Comparison of ENCODE assay signal across 8 cellular contexts in genomic region chr11:63635762-63636465, GRCh38. TPM values are rescaled to one million over a fixed set of nuclear protein-coding genes. Genes with fewer than 3 reads are reported as not detected.
A peak's percentile ranks its signal among the peaks of the same experiment; 100 is the strongest.
DNase-seq lines count a peak whose midpoint lies in the region; ATAC-seq and TF ChIP-seq lines count a peak whose summit lies in the region.

No MANE protein-coding gene starts in this region.

- H3K4me3 ChIP-seq in choroid plexus epithelial cell (ENCODE audit: low read depth, low read length) (no peak overlapping the region), liver (ENCODE audit: low read depth in 1 of 3, low read length in 3 of 3) (no peak overlapping the region)

- H3K27me3 ChIP-seq in liver (ENCODE audit: control insufficient read depth in 4 of 4, insufficient read depth in 4 of 4, low read length in 3 of 4): no peaks in the 10 kb centered on the region

- no peaks in the 10 kb centered on the region for H3K9me3 ChIP-seq in liver (ENCODE audit: control insufficient read depth in 4 of 4, low read length in 3 of 4)

- H3K4me1 ChIP-seq in liver (ENCODE audit: control insufficient read depth in 4 of 4, insufficient read depth in 4 of 4, low read length in 3 of 4): peaks cover 3 to 10% (median 6%) of the 10 kb centered on the region in 4 donors

- TF ChIP-seq CTCF in choroid plexus epithelial cell (conservative IDR thresholded peaks at IDR 0.05; ENCODE audit: low read depth, low read length) (peak; percentile 93), liver (IDR thresholded peaks at IDR 0.05; ENCODE audit: low read depth, low read length, missing input control) (peak; percentile 83)

- no peak overlapping the region for H3K27ac ChIP-seq in liver (ENCODE audit: low read depth in 1 of 2, low read length in 2 of 2)

- TF ChIP-seq RAD21 in liver (IDR thresholded peaks at IDR 0.05): peak; percentile 97 to 98

- H3K9ac ChIP-seq in liver (ENCODE audit: low read depth in 1 of 2, low read length in 2 of 2): no peak overlapping the region

- no peak for ATAC-seq in HG02588 (IDR thresholded peaks at IDR 0.05; ENCODE audit: unreplicated experiment)

- peaks cover 7 to 18% (median 10%) of the 10 kb centered on the region in 4 donors for H3K36me3 ChIP-seq in liver (ENCODE audit: control insufficient read depth in 4 of 4, insufficient read depth in 3 of 4, low read depth in 1 of 4, low read length in 3 of 4)

- DNase-seq in SIG-M5 treated with dmso at 0.1 percent for 504 hours (lab: John Stamatoyannopoulos, UW; ENCODE audit: unreplicated experiment): peak; percentile 54
- DNase-seq in SIG-M5 (lab: John Stamatoyannopoulos, UW): no peak
- DNase-seq in NCI-H2196 treated with DMSO at 0.1 percent for 48 hours (lab: John Stamatoyannopoulos, UW; ENCODE audit: unreplicated experiment): peak; percentile 25
- peak; percentile 75 for DNase-seq in activated CD4-positive, alpha-beta T cell treated with anti-CD3 and anti-CD28 coated beads for 48 hours
- peak; percentile 82 for DNase-seq in choroid plexus epithelial cell (ENCODE audit: low read depth)
- DNase-seq in stimulated activated CD4-positive, alpha-beta T cell treated with anti-CD3 and anti-CD28 coated beads, TNF-alpha, amount 100 ng/mL, for 4 hours (ENCODE audit: low read depth in 3 of 3): peak; percentile 22 to 52 (median 47)

- WGBS in liver: 57% methylated on average over 10 of the region's 10 CpGs

TF ChIP-seq in liver, 16 proteins besides CTCF, POLR2A, EP300 and RAD21:
- peak in 1 of 2 donors; percentile 10 for TF ChIP-seq RXRA (IDR thresholded peaks at IDR 0.05)
- TF ChIP-seq HNF4A (conservative IDR thresholded peaks at IDR 0.05): peak in 1 of 2 donors; percentile 20
- no peak for TF ChIP-seq FOXA1 (IDR thresholded peaks at IDR 0.05)
- TF ChIP-seq HNF4G (IDR thresholded peaks at IDR 0.05): peak; percentile 32

RNA-seq across cellular contexts. Expression of gene PLAAT3, which starts 21.7 kb away (rescaled TPM):
- 10 to 100 TPM; 13.4 to 18.9 TPM for total RNA-seq in liver
- polyA plus RNA-seq in liver: 10 to 100 TPM; 89.6 to 90.1 TPM

RNA-seq across cellular contexts. Expression of gene ATL3, which starts 35.3 kb away (rescaled TPM):
- 10 to 100 TPM; 24.5 to 33.6 TPM for total RNA-seq in liver
- 1 to 10 TPM; 5.9 to 7.9 TPM for polyA plus RNA-seq in liver

RNA-seq across cellular contexts. Expression of gene RTN3, which starts 45.4 kb away (rescaled TPM):
- 10 to 100 TPM; 29.7 to 31.0 TPM for total RNA-seq in liver
- polyA plus RNA-seq in liver: 10 to 100 TPM; 31.9 to 49.3 TPM
